8 cellular contexts compared by ENCODE assay signal in the genomic region with DNA sequence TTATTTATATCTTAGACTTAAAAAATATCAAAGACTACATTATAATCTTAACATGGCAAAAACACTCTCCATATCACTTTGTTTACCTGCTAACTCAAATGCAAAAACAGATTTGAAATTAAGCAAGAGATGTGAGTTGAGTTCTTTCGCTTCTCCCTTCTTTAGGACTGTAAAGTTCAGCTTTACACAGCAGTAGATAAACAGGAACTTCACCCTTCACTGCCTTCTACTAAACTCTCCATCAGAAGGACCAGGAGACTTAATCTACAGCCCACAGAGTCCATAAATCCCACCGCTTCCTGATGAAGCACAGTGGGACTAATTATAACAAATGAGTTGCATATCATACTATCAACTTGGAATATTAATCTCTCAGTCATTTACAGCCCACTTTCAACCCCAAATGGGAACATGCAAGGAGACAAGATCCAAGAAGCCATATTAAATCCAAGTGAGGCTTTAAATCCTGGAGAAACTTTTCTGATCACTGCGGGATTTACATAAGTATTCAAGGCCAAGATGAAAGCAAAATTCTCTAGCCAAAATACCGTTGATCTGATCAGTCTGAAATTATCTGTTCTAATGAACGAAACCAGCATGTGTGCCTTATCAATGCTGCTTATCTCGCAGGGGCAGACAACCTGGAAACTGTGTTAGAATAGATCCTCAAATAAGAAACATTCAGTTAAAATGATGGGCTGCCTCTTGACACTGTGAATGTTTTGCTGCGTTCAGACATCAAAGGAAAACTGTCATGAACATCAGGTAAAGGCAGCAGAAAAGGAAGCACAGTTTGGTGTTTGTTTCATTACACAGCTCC. TPM values are rescaled to one million over a fixed set of nuclear protein-coding genes. Genes with fewer than 3 reads are reported as not detected.
A peak's percentile ranks its signal among the peaks of the same experiment; 100 is the strongest.
DNase-seq lines count a peak whose midpoint lies in the region; ATAC-seq, FAIRE-seq and TF ChIP-seq lines count a peak whose summit lies in the region.

No MANE protein-coding gene starts in this region.

- TF ChIP-seq CTCF in H1 (IDR thresholded peaks at IDR 0.05; ENCODE audit: control extremely low read depth in 1 of 3, insufficient read depth in 1 of 3, low read depth in 1 of 3, low read length in 3 of 3), result no peak
- no peak for TF ChIP-seq CTCF in neural cell (IDR thresholded peaks at IDR 0.05; ENCODE audit: poor library complexity, severe bottlenecking)

- H3K23ac ChIP-seq in H1 (ENCODE audit: insufficient read length), result no peak overlapping the region

- peaks cover 0 to 21% of the 10 kb centered on the region in 2 experiments; a peak in 1 of 4 replicates for H3K79me2 ChIP-seq in H1 (ENCODE audit: control insufficient read depth in 1 of 2, insufficient read depth in 2 of 2, low read length in 2 of 2)
- H3K79me2 ChIP-seq in neural cell (replicated peaks; ENCODE audit: insufficient read depth, low read length), result peaks cover 36% of the 10 kb centered on the region

- H3K9ac ChIP-seq in H1 (replicated peaks in 1 of 4; ENCODE audit: extremely low read depth in 1 of 4, low read depth in 3 of 4, low read length in 3 of 4), result no peak overlapping the region
- H3K9ac ChIP-seq in neural cell (ENCODE audit: low read length), result peak overlapping the region; percentile 80

- H3K9me3 Mint-ChIP-seq in activated T-cell treated with anti-CD3 and anti-CD28 coated beads, Interleukin-2, amount 50 U/mL, for 72 hours, result no peaks in the 10 kb centered on the region

- H3K56ac ChIP-seq in H1 (replicated peaks; ENCODE audit: insufficient read length, low read depth, low read length), result no peak overlapping the region

- H3K27me3 ChIP-seq in H1 (replicated peaks in 1 of 4; ENCODE audit: control insufficient read depth in 3 of 4, extremely low read depth in 1 of 4, insufficient read depth in 3 of 4, low read length in 3 of 4) (peaks cover 0 to 6% (median 3%) of the 10 kb centered on the region in 4 experiments; a peak in 3 of 7 replicates), neural cell (ENCODE audit: insufficient read depth, low read depth, low read length) (no peaks in the 10 kb centered on the region)

- H3K4me3 ChIP-seq in H1 (ENCODE audit: extremely low read depth in 1 of 4, insufficient read depth in 2 of 4, low read depth in 3 of 4, low read length in 4 of 4) (peak overlapping the region; percentile 46 to 83 (median 62); a peak in 7 of 8 replicates), neural cell (ENCODE audit: low read length) (peak overlapping the region; percentile 67)

- H4K20me1 ChIP-seq in H1 (replicated peaks in 1 of 2; ENCODE audit: control insufficient read depth in 1 of 2, insufficient read depth in 2 of 2, low read length in 2 of 2), result peaks cover 2 to 10% of the 10 kb centered on the region in 2 experiments
- H4K20me1 ChIP-seq in neural cell (ENCODE audit: insufficient read depth), result peaks cover 5% of the 10 kb centered on the region

- H3K9me3 ChIP-seq in H1 (ENCODE audit: insufficient read depth in 2 of 2, low read depth in 1 of 2, low read length in 1 of 2), result no peaks in the 10 kb centered on the region
- H3K9me3 ChIP-seq in neural cell (ENCODE audit: low read length), result no peaks in the 10 kb centered on the region

- H4K8ac ChIP-seq in H1 (ENCODE audit: extremely low read depth, insufficient read depth, low read length), result no peak overlapping the region

- peak overlapping the region; percentile 79 to 85 for H3K4me2 ChIP-seq in H1 (ENCODE audit: insufficient read depth in 1 of 2, low read depth in 2 of 2, low read length in 2 of 2)
- H3K4me2 ChIP-seq in neural cell (ENCODE audit: low read length), result peak overlapping the region; percentile 64

- no peak for FAIRE-seq in H1 (lab: Jason Lieb, UNC)

- 66% methylated on average over 7 of the region's 7 CpGs; no CpG with 5 or more reads in 1 of the 2 experiments for WGBS in H1 (ENCODE audit: extremely low coverage in 1 of 2, insufficient coverage in 1 of 2, insufficient read length in 1 of 2, insufficient replicate concordance in 2 of 2, low coverage in 1 of 2, low lambda C conversion rate in 2 of 2, missing lambda C conversion rate in 1 of 2), 2 experiments

- no peaks in the 10 kb centered on the region for H3K9me2 ChIP-seq in neural cell (ENCODE audit: insufficient read depth, low read length)

- H3K79me1 ChIP-seq in H1 (ENCODE audit: low read depth, low read length), result no peaks in the 10 kb centered on the region

- CTCF ChIA-PET in H1 (lab: Charles Lee; ENCODE audit: partially characterized antibody), result no interaction called here

- peaks cover 0 to 12% (median 8%) of the 10 kb centered on the region in 4 experiments; a peak in 6 of 7 replicates for H3K4me1 ChIP-seq in H1 (replicated peaks in 1 of 4; ENCODE audit: control insufficient read depth in 3 of 4, insufficient read depth in 4 of 4, low read length in 3 of 4)

- H3K36me3 Mint-ChIP-seq in activated T-cell treated with anti-CD3 and anti-CD28 coated beads, Interleukin-2, amount 50 U/mL, for 72 hours (ENCODE audit: insufficient read depth in 2 of 2), result peaks cover 0 to 4% of the 10 kb centered on the region in 2 donors

- POLR2A ChIA-PET in H1 (lab: Charles Lee; ENCODE audit: partially characterized antibody), result no interaction called here

- no peak overlapping the region for H4K91ac ChIP-seq in H1 (replicated peaks; ENCODE audit: insufficient read length, low read length)

- H3K27ac ChIP-seq in H1 (ENCODE audit: low read depth, low read length), result no peak overlapping the region
- H3K27ac ChIP-seq in neural cell (ENCODE audit: low read length), result peak overlapping the region; percentile 33

- no peak overlapping the region for H4K5ac ChIP-seq in H1 (ENCODE audit: insufficient read length, low read depth, low read length)

- no peak overlapping the region for H2BK12ac ChIP-seq in H1 (ENCODE audit: low read depth, low read length)

- TF ChIP-seq RAD21 in H1 (IDR thresholded peaks at IDR 0.05 in 1 of 2, conservative IDR thresholded peaks at IDR 0.05 in 1 of 2; ENCODE audit: low read depth in 2 of 2, low read length in 2 of 2) (no peak), neural cell (conservative IDR thresholded peaks at IDR 0.05) (no peak)

- peaks cover 9% of the 10 kb centered on the region; the same call in 1 of the 2 replicates for H3K23me2 ChIP-seq in H1 (ENCODE audit: low read depth, low read length)

- no peak overlapping the region for H2BK15ac ChIP-seq in H1 (ENCODE audit: low read length)

- TF ChIP-seq EP300 in H1 (IDR thresholded peaks at IDR 0.05; ENCODE audit: borderline replicate concordance in 1 of 2, low read depth in 2 of 2, low read length in 2 of 2), result no peak
- TF ChIP-seq EP300 in neural cell (conservative IDR thresholded peaks at IDR 0.05; ENCODE audit: poor library complexity, severe bottlenecking), result no peak

- H2BK120ac ChIP-seq in H1 (replicated peaks; ENCODE audit: low read depth, low read length), result no peak overlapping the region

- H2AFZ ChIP-seq in H1 (ENCODE audit: low read length) (no peak overlapping the region), neural cell (ENCODE audit: low read depth, low read length) (no peak overlapping the region)

- H3K36me3 ChIP-seq in H1 (ENCODE audit: control insufficient read depth in 2 of 4, insufficient read depth in 4 of 4, low read length in 3 of 4) (no peaks in the 10 kb centered on the region), neural cell (ENCODE audit: insufficient read depth, low read length) (no peaks in the 10 kb centered on the region)

- no peak overlapping the region for H3K4ac ChIP-seq in H1 (replicated peaks; ENCODE audit: insufficient read length, low read depth, low read length)

- H3K27ac Mint-ChIP-seq in activated T-cell treated with anti-CD3 and anti-CD28 coated beads, Interleukin-2, amount 50 U/mL, for 72 hours, result peak overlapping the region; percentile 96

- no peak overlapping the region for H3K14ac ChIP-seq in H1 (ENCODE audit: insufficient read length)

- no peak for ATAC-seq in activated T-cell treated with anti-CD3 and anti-CD28 coated beads, Interleukin-2, amount 50 U/mL, for 72 hours (replicated peaks in 1 of 2)
- ATAC-seq in GM19351 (IDR thresholded peaks at IDR 0.05; ENCODE audit: unreplicated experiment), result no peak

- no peaks in the 10 kb centered on the region for H3F3A ChIP-seq in neural cell (ENCODE audit: insufficient read depth, low read length, poor library complexity, severe bottlenecking)

- no peak overlapping the region for H2BK20ac ChIP-seq in H1 (ENCODE audit: low read length)

- peaks cover 56% of the 10 kb centered on the region for H3K4me1 Mint-ChIP-seq in activated T-cell treated with anti-CD3 and anti-CD28 coated beads, Interleukin-2, amount 50 U/mL, for 72 hours (ENCODE audit: low read depth)

- H2BK5ac ChIP-seq in H1 (ENCODE audit: low read depth, low read length), result no peak overlapping the region

- no peak for TF ChIP-seq POLR2A in H1 (IDR thresholded peaks at IDR 0.05; ENCODE audit: control extremely low read depth in 1 of 2, low read depth in 2 of 2, low read length in 2 of 2)

- no peak overlapping the region for H2AK5ac ChIP-seq in H1 (ENCODE audit: low read depth, low read length)

- no peak overlapping the region for H3K18ac ChIP-seq in H1 (ENCODE audit: extremely low read depth, low read length)

- no peaks in the 10 kb centered on the region for H3K27me3 Mint-ChIP-seq in activated T-cell treated with anti-CD3 and anti-CD28 coated beads, Interleukin-2, amount 50 U/mL, for 72 hours (ENCODE audit: low read depth)

- no peak for DNase-seq in activated T-cell treated with anti-CD3 and anti-CD28 coated beads, Interleukin-2, amount 50 U/mL, for 72 hours
- no peak for DNase-seq in activated T-cell treated with anti-CD3 and anti-CD28 coated beads, Interleukin-2, amount 50 U/mL, for 48 hours
- DNase-seq in RPMI8226, result peak; percentile 14
- DNase-seq in H1 (ENCODE audit: low read depth in 1 of 2, low spot score in 2 of 2), result no peak
- DNase-seq in SHP77 treated with DMSO at 0.1 percent for 48 hours (lab: John Stamatoyannopoulos, UW), result no peak
- DNase-seq in NK-92 treated with Interleukin-12 subunit alpha and Interleukin-12 subunit beta, amount 100 ng/mL, for 24 hours (lab: John Stamatoyannopoulos, UW), result no peak

- H3K4me3 Mint-ChIP-seq in activated T-cell treated with anti-CD3 and anti-CD28 coated beads, Interleukin-2, amount 50 U/mL, for 72 hours, result peak overlapping the region; percentile 90 to 99

RNA-seq across cellular contexts. Expression of a gene that starts 1.6 kb away (rescaled TPM):
- total RNA-seq in activated T-cell treated with anti-CD3 and anti-CD28 coated beads, Interleukin-2, amount 50 U/mL, for 72 hours, result 10 to 100 TPM; 70.1 to 75.0 TPM
- 20.4 and 21.7 TPM in 2 replicates for total RNA-seq in H1 (2021; fragmentation: NEBNext Ultra II Directional; extraction: Animal tissue kit (Norgen Biotek cat#: 25700))
- polyA plus RNA-seq in H1 (2011; rRNA removed) (18.6 and 30.0 TPM in 2 replicates), neural cell (101 and 103 TPM in 2 replicates)
- 21.3 TPM for polyA plus RNA-seq in H1 (2011; cell fraction: cytosol; rRNA removed)
- 27.8 TPM for polyA plus RNA-seq in H1 (2011; cell fraction: nucleus; rRNA removed)
- polyA plus RNA-seq in H1 (2012, experiment 1 of 2), result 18.6 to 30.7 TPM (median 21.8 TPM) in 4 replicates
- polyA plus RNA-seq in H1 (2012, experiment 2 of 2), result 13.6 TPM
- 19.0 TPM for polyA plus RNA-seq in H1 (2013, experiment 1 of 2)
- 19.1 TPM for polyA plus RNA-seq in H1 (2013, experiment 2 of 2)
- 34.6 and 55.5 TPM in 2 replicates for polyA minus RNA-seq in H1 (2011; rRNA and poly(A)+ RNA removed)
- polyA minus RNA-seq in H1 (2011; cell fraction: cytosol; rRNA and poly(A)+ RNA removed), result 39.3 TPM
- polyA minus RNA-seq in H1 (2011; cell fraction: nucleus; rRNA and poly(A)+ RNA removed), result 27.7 TPM
- 144 and 168 TPM in 2 replicates for polyA minus RNA-seq in neural cell

RNA-seq across cellular contexts. Expression of a gene that starts 27.3 kb away (rescaled TPM):
- total RNA-seq in activated T-cell treated with anti-CD3 and anti-CD28 coated beads, Interleukin-2, amount 50 U/mL, for 72 hours, result 100 to 1,000 TPM; 304 to 350 TPM
- total RNA-seq in H1 (2021; fragmentation: NEBNext Ultra II Directional; extraction: Animal tissue kit (Norgen Biotek cat#: 25700)), result 263 and 277 TPM in 2 replicates
- polyA plus RNA-seq in H1 (2011; rRNA removed), result 78.1 and 95.2 TPM in 2 replicates
- 92.8 TPM for polyA plus RNA-seq in H1 (2011; cell fraction: cytosol; rRNA removed)
- polyA plus RNA-seq in H1 (2011; cell fraction: nucleus; rRNA removed), result 149 TPM
- 214 to 241 TPM (median 232 TPM) in 4 replicates for polyA plus RNA-seq in H1 (2012, experiment 1 of 2)
- 20.4 TPM for polyA plus RNA-seq in H1 (2012, experiment 2 of 2)
- 111 TPM for polyA plus RNA-seq in H1 (2013, experiment 1 of 2)
- polyA plus RNA-seq in H1 (2013, experiment 2 of 2), result 119 TPM
- polyA minus RNA-seq in H1 (2011; rRNA and poly(A)+ RNA removed), result 148 and 209 TPM in 2 replicates
- 130 TPM for polyA minus RNA-seq in H1 (2011; cell fraction: cytosol; rRNA and poly(A)+ RNA removed)
- polyA minus RNA-seq in H1 (2011; cell fraction: nucleus; rRNA and poly(A)+ RNA removed), result 149 TPM
- polyA plus RNA-seq in neural cell, result 168 and 192 TPM in 2 replicates
- polyA minus RNA-seq in neural cell, result 233 and 261 TPM in 2 replicates

RNA-seq across cellular contexts. Expression of a gene that starts 27.6 kb away (rescaled TPM):
- 10 to 100 TPM; 62.6 to 66.1 TPM for total RNA-seq in activated T-cell treated with anti-CD3 and anti-CD28 coated beads, Interleukin-2, amount 50 U/mL, for 72 hours
- 61.4 and 62.4 TPM in 2 replicates for total RNA-seq in H1 (2021; fragmentation: NEBNext Ultra II Directional; extraction: Animal tissue kit (Norgen Biotek cat#: 25700))
- 21.1 and 24.6 TPM in 2 replicates for polyA plus RNA-seq in H1 (2011; rRNA removed)
- polyA plus RNA-seq in H1 (2011; cell fraction: cytosol; rRNA removed), result 35.8 TPM
- 11.3 TPM for polyA plus RNA-seq in H1 (2011; cell fraction: nucleus; rRNA removed)
- polyA plus RNA-seq in H1 (2012, experiment 1 of 2), result 45.6 to 57.9 TPM (median 54.6 TPM) in 4 replicates
- polyA plus RNA-seq in H1 (2012, experiment 2 of 2), result 13.2 TPM
- polyA plus RNA-seq in H1 (2013, experiment 1 of 2), result 39.7 TPM
- 39.7 TPM for polyA plus RNA-seq in H1 (2013, experiment 2 of 2)
- polyA minus RNA-seq in H1 (2011; rRNA and poly(A)+ RNA removed), result 33.7 and 38.0 TPM in 2 replicates
- polyA minus RNA-seq in H1 (2011; cell fraction: cytosol; rRNA and poly(A)+ RNA removed), result 24.4 TPM
- polyA minus RNA-seq in H1 (2011; cell fraction: nucleus; rRNA and poly(A)+ RNA removed), result 26.6 TPM
- polyA plus RNA-seq in neural cell, result 35.6 and 36.3 TPM in 2 replicates
- 26.3 and 36.8 TPM in 2 replicates for polyA minus RNA-seq in neural cell
